ENCODE assay signal across 8 cellular contexts in genomic region chr12:62631531-62632520, GRCh38.
A peak's percentile ranks its signal among the peaks of the same experiment; 100 is the strongest.
DNase-seq lines count a peak whose midpoint lies in the region; ATAC-seq and TF ChIP-seq lines count a peak whose summit lies in the region.

No MANE protein-coding gene starts in this region.

- H3K9me3 ChIP-seq in fibroblast of lung (ENCODE audit: control insufficient read depth, insufficient read depth, low read depth, low read length) (no peaks in the 10 kb centered on the region), mucosa of descending colon (no peaks in the 10 kb centered on the region), thyroid gland (no peaks in the 10 kb centered on the region)

- 27 to 31% methylated on average over 42 to 60 of the region's 63 CpGs for WGBS in thyroid gland, 2 donors

- no peaks in the 10 kb centered on the region for H3K36me3 ChIP-seq in fibroblast of lung (ENCODE audit: control insufficient read depth, insufficient read depth, low read length)
- no peaks in the 10 kb centered on the region for H3K36me3 ChIP-seq in mucosa of descending colon (ENCODE audit: low read depth)
- no peaks in the 10 kb centered on the region for H3K36me3 ChIP-seq in thyroid gland

- peak in 1 of 2 donors; percentile 40 for TF ChIP-seq CTCF in fibroblast of lung (conservative IDR thresholded peaks at IDR 0.05 in 1 of 2, IDR thresholded peaks at IDR 0.05 in 1 of 2; ENCODE audit: low read depth in 1 of 2, low read length in 2 of 2)
- TF ChIP-seq CTCF in mucosa of descending colon (IDR thresholded peaks at IDR 0.05) = peak; percentile 14
- peak in 2 of 6 experiments; percentile 10 to 30 for TF ChIP-seq CTCF in thyroid gland (IDR thresholded peaks at IDR 0.05)

- peak in 1 of 2 donors; percentile 33 for TF ChIP-seq POLR2A in thyroid gland (IDR thresholded peaks at IDR 0.05)

- no peaks in the 10 kb centered on the region for H4K20me1 ChIP-seq in fibroblast of lung (ENCODE audit: control insufficient read depth, extremely low read depth, insufficient read depth, low read length)

- ATAC-seq in GM21825 (IDR thresholded peaks at IDR 0.05; ENCODE audit: unreplicated experiment) (peak; percentile 80), mucosa of descending colon (peak; percentile 88), GM21528 (IDR thresholded peaks at IDR 0.05; ENCODE audit: low FRiP score, unreplicated experiment) (no peak)

- peak overlapping the region; percentile 45 to 63 (median 53) for H3K4me3 ChIP-seq in fibroblast of lung (replicated peaks in 1 of 4; ENCODE audit: control extremely low read depth in 1 of 4, insufficient read depth in 1 of 4, low read depth in 3 of 4, low read length in 4 of 4)
- H3K4me3 ChIP-seq in mucosa of descending colon = no peak overlapping the region
- peak overlapping the region; percentile 2 to 24 (median 9) for H3K4me3 ChIP-seq in thyroid gland (replicated peaks in 1 of 3)

- H3K9ac ChIP-seq in fibroblast of lung (ENCODE audit: insufficient read depth, low read length) = peak overlapping the region; percentile 46

- peak overlapping the region; percentile 33 for H2AFZ ChIP-seq in fibroblast of lung (ENCODE audit: low read length)

- H3K4me1 ChIP-seq in fibroblast of lung (ENCODE audit: control insufficient read depth, extremely low read depth, insufficient read depth, low read length) = peaks cover 3% of the 10 kb centered on the region
- peaks cover 6% of the 10 kb centered on the region for H3K4me1 ChIP-seq in mucosa of descending colon (ENCODE audit: low read depth)
- H3K4me1 ChIP-seq in thyroid gland = peaks cover 23 to 54% of the 10 kb centered on the region in 2 donors

- H3K27ac ChIP-seq in fibroblast of lung (ENCODE audit: insufficient read depth, low read length) (peak overlapping the region; percentile 35), thyroid gland (peak overlapping the region; percentile 24 to 82 (median 71))

- peak overlapping the region; percentile 78 for H3K4me2 ChIP-seq in fibroblast of lung (ENCODE audit: extremely low read depth, insufficient read depth, low read length)

- H3K79me2 ChIP-seq in fibroblast of lung (ENCODE audit: control insufficient read depth, insufficient read depth, low read length) = no peaks in the 10 kb centered on the region

- H3K27me3 ChIP-seq in fibroblast of lung (ENCODE audit: control insufficient read depth, insufficient read depth, low read length) = no peaks in the 10 kb centered on the region
- no peaks in the 10 kb centered on the region for H3K27me3 ChIP-seq in thyroid gland

- DNase-seq in ELF-1 (ENCODE audit: low read depth, low spot score) (peak; percentile 63), NCI-H1417 treated with DMSO at 0.1 percent for 48 hours (lab: John Stamatoyannopoulos, UW) (peak; percentile 80), fibroblast of lung (ENCODE audit: low read depth in 2 of 2) (peak; percentile 73 to 91), mucosa of descending colon (peak; percentile 68 to 71 (median 69)), thyroid gland (peak; percentile 52 to 54)
- DNase-seq in activated T-cell treated with anti-CD3 and anti-CD28 coated beads, Interleukin-2, amount 50 U/mL, for 48 hours = peak; percentile 29 to 38

- intact Hi-C loops in mucosa of descending colon (cut with DNase I, micrococcal nuclease) (no loop called here), thyroid gland (cut with DNase I) (no loop called here)
